In genomic region chr2:237662671-237663093, GRCh38 we compare ENCODE assay signal across 8 cellular contexts.
DNase-seq lines count a peak whose midpoint lies in the region; ATAC-seq lines count a peak whose summit lies in the region.

No MANE protein-coding gene starts in this region.

- H3K36me3 Mint-ChIP-seq in central memory CD8-positive, alpha-beta T cell (ENCODE audit: insufficient read depth), result no peaks in the 10 kb centered on the region

- H3K27ac Mint-ChIP-seq in central memory CD8-positive, alpha-beta T cell (ENCODE audit: low read depth), result no peak overlapping the region

- peaks cover 78% of the 10 kb centered on the region for H3K27me3 Mint-ChIP-seq in central memory CD8-positive, alpha-beta T cell

- peaks cover 19% of the 10 kb centered on the region for H3K4me1 Mint-ChIP-seq in central memory CD8-positive, alpha-beta T cell

- no peak overlapping the region for H3K4me3 Mint-ChIP-seq in central memory CD8-positive, alpha-beta T cell

- peak; percentile 70 for ATAC-seq in central memory CD8-positive, alpha-beta T cell (replicated peaks; ENCODE audit: extremely low read depth, poor library complexity, severe bottlenecking)
- no peak for ATAC-seq in HG03565 (IDR thresholded peaks at IDR 0.05; ENCODE audit: unreplicated experiment)

- H3K9me3 Mint-ChIP-seq in central memory CD8-positive, alpha-beta T cell, result no peaks in the 10 kb centered on the region

- DNase-seq in GM04503 (ENCODE audit: low read depth), result peak; percentile 89
- DNase-seq in NCI-H1694 (lab: John Stamatoyannopoulos, UW), result peak; percentile 16
- peak; percentile 56 for DNase-seq in SW480 (ENCODE audit: low spot score)
- peak in 1 of 2 donors; percentile 19 for DNase-seq in central memory CD8-positive, alpha-beta T cell (ENCODE audit: low spot score in 2 of 2)
- peak; percentile 53 for DNase-seq in kidney glomerular epithelial cell (lab: John Stamatoyannopoulos, UW)
- DNase-seq in stimulated activated CD4-positive, alpha-beta T cell treated with anti-CD3 and anti-CD28 coated beads, Interleukin-2, amount 100 ng/mL, for 48 hours, result peak; percentile 43 to 53
- DNase-seq in activated gamma-delta T cell treated with Interleukin-2 at 50 U/mL for 16 hours, result no peak
